ENCODE assay signal across 8 cellular contexts in genomic region chr11:2837096-2837601, GRCh38. TPM values are rescaled to one million over a fixed set of nuclear protein-coding genes. Genes with fewer than 3 reads are reported as not detected.
DNase-seq lines count a peak whose midpoint lies in the region; ATAC-seq and TF ChIP-seq lines count a peak whose summit lies in the region.

No MANE protein-coding gene starts in this region.

- in situ Hi-C loops in brain microvascular endothelial cell (cut with HindIII; ENCODE audit: low pct_ligation_motif_present, low sequenced_read_pairs), result no loop called here

- TF ChIP-seq CTCF in brain microvascular endothelial cell (IDR thresholded peaks at IDR 0.05; ENCODE audit: low read depth, low read length, missing control alignments), result peak; percentile 48

- no peaks in the 10 kb centered on the region for H3K36me3 ChIP-seq in brain microvascular endothelial cell (replicated peaks)

- H3K4me3 ChIP-seq in brain microvascular endothelial cell (ENCODE audit: low read depth, low read length), result no peak overlapping the region

- H3K36me3 Mint-ChIP-seq in stimulated activated effector memory CD8-positive, alpha-beta T cell treated with anti-CD3 and anti-CD28 coated beads, Interleukin-12 subunit alpha, Interleukin-12 subunit beta, amount 100 ng/mL, for 72 hours, result no peaks in the 10 kb centered on the region

- no peak overlapping the region for H3K27ac Mint-ChIP-seq in stimulated activated effector memory CD8-positive, alpha-beta T cell treated with anti-CD3 and anti-CD28 coated beads, Interleukin-12 subunit alpha, Interleukin-12 subunit beta, amount 100 ng/mL, for 72 hours

- H3K4me1 Mint-ChIP-seq in stimulated activated effector memory CD8-positive, alpha-beta T cell treated with anti-CD3 and anti-CD28 coated beads, Interleukin-12 subunit alpha, Interleukin-12 subunit beta, amount 100 ng/mL, for 72 hours, result no peaks in the 10 kb centered on the region

- no peak overlapping the region for H3K27ac ChIP-seq in brain microvascular endothelial cell

- DNase-seq in NCI-H748 (lab: John Stamatoyannopoulos, UW; ENCODE audit: unreplicated experiment) (peak; percentile 49), NCI-H748 treated with DMSO at 0.1 percent for 48 hours (lab: John Stamatoyannopoulos, UW) (no peak), brain microvascular endothelial cell (peak; percentile 3), left lobe of liver (ENCODE audit: low spot score) (no peak), ureter (ENCODE audit: low spot score) (peak; percentile 87), NCI-H510A (lab: John Stamatoyannopoulos, UW) (no peak)
- no peak for DNase-seq in activated effector memory CD4-positive, alpha-beta T cell treated with Interleukin-2 at 50 U/mL for 16 hours
- DNase-seq in stimulated activated effector memory CD8-positive, alpha-beta T cell treated with anti-CD3 and anti-CD28 coated beads, Interleukin-12 subunit alpha, Interleukin-12 subunit beta, amount 100 ng/mL, for 72 hours (ENCODE audit: low spot score in 2 of 2), result no peak

- no peaks in the 10 kb centered on the region for H3K27me3 ChIP-seq in brain microvascular endothelial cell (replicated peaks)

- no peaks in the 10 kb centered on the region for H3K9me3 Mint-ChIP-seq in stimulated activated effector memory CD8-positive, alpha-beta T cell treated with anti-CD3 and anti-CD28 coated beads, Interleukin-12 subunit alpha, Interleukin-12 subunit beta, amount 100 ng/mL, for 72 hours

- no peak overlapping the region for H3K4me3 Mint-ChIP-seq in stimulated activated effector memory CD8-positive, alpha-beta T cell treated with anti-CD3 and anti-CD28 coated beads, Interleukin-12 subunit alpha, Interleukin-12 subunit beta, amount 100 ng/mL, for 72 hours

- peak; percentile 62 for ATAC-seq in left lobe of liver
- no peak for ATAC-seq in stimulated activated effector memory CD8-positive, alpha-beta T cell treated with anti-CD3 and anti-CD28 coated beads, Interleukin-12 subunit alpha, Interleukin-12 subunit beta, amount 100 ng/mL, for 72 hours

RNA-seq across cellular contexts. Expression of gene CDKN1C, which starts 48.4 kb away (rescaled TPM):
- 8.4 TPM for total RNA-seq in left lobe of liver
- total RNA-seq in ureter, result 21.5 TPM

Comparison
In these comparisons a context has a peak if more than half of its experiments do, and no peak if none do; other contexts are left out.
1. DNase-seq: peak in NCI-H748 (single experiment), brain microvascular endothelial cell (single experiment) and ureter (single experiment); none in NCI-H748 treated with DMSO at 0.1 percent for 48 hours (single experiment), left lobe of liver (single experiment), activated effector memory CD4-positive, alpha-beta T cell treated with Interleukin-2 at 50 U/mL for 16 hours (single experiment), stimulated activated effector memory CD8-positive, alpha-beta T cell treated with anti-CD3 and anti-CD28 coated beads, Interleukin-12 subunit alpha, Interleukin-12 subunit beta, amount 100 ng/mL, for 72 hours (0 of 2) and NCI-H510A (single experiment).